In genomic region chr2:73823916-73824523, GRCh38 we compare ENCODE assay signal across 8 cellular contexts. TPM values are rescaled to one million over a fixed set of nuclear protein-coding genes. Genes with fewer than 3 reads are reported as not detected.
A peak's percentile ranks its signal among the peaks of the same experiment; 100 is the strongest.
DNase-seq lines count a peak whose midpoint lies in the region; ATAC-seq, FAIRE-seq and TF ChIP-seq lines count a peak whose summit lies in the region.

No MANE protein-coding gene starts in this region.

- H3K9me3 ChIP-seq in endothelial cell of umbilical vein (replicated peaks; ENCODE audit: control insufficient read depth, insufficient read depth, low read length), result no peaks in the 10 kb centered on the region

- POLR2A ChIA-PET in endothelial cell of umbilical vein (lab: Charles Lee), result no interaction called here

- H3K27me3 Mint-ChIP-seq in nephron progenitor cell (ENCODE audit: low read depth, poor library complexity), result peaks cover 67% of the 10 kb centered on the region

- intact Hi-C loops in endothelial cell of umbilical vein (cut with micrococcal nuclease), result loop anchor here (1.0 to 10.0 kb wide), 5 partner anchors 323 to 571 kb away; partner anchors contain the start of gene BOLA3

- H3K27ac ChIP-seq in endothelial cell of umbilical vein (ENCODE audit: insufficient read depth, low read depth, low read length), result no peak overlapping the region

- no peak overlapping the region for H3K4me3 Mint-ChIP-seq in nephron progenitor cell

- H3K4me1 Mint-ChIP-seq in nephron progenitor cell, result peaks cover 10% of the 10 kb centered on the region

- H3K9ac ChIP-seq in endothelial cell of umbilical vein (replicated peaks; ENCODE audit: extremely low read depth, insufficient read depth, low read length), result no peak overlapping the region

- no peak overlapping the region for H3K4me2 ChIP-seq in endothelial cell of umbilical vein (ENCODE audit: insufficient read depth, low read length)

- no peaks in the 10 kb centered on the region for H3K79me2 ChIP-seq in endothelial cell of umbilical vein (ENCODE audit: control insufficient read depth, insufficient read depth, low read length)

- no peaks in the 10 kb centered on the region for H3K36me3 ChIP-seq in endothelial cell of umbilical vein (ENCODE audit: control insufficient read depth in 2 of 2, extremely low read depth in 1 of 2, insufficient read depth in 2 of 2, low read length in 2 of 2)

- no peak overlapping the region for H2AFZ ChIP-seq in endothelial cell of umbilical vein (ENCODE audit: low read depth, low read length)

- ATAC-seq in GM19351 (IDR thresholded peaks at IDR 0.05; ENCODE audit: unreplicated experiment), result no peak
- ATAC-seq in GM21619 (IDR thresholded peaks at IDR 0.05; ENCODE audit: unreplicated experiment), result no peak

- TF ChIP-seq CTCF in endothelial cell of umbilical vein (IDR thresholded peaks at IDR 0.05; ENCODE audit: extremely low read depth in 1 of 2, insufficient read depth in 1 of 2, low read depth in 1 of 2, low read length in 2 of 2), result peak; percentile 60 to 76
- peak; percentile 78 for TF ChIP-seq CTCF in nephron progenitor cell (IDR thresholded peaks at IDR 0.05)

- H3K27me3 ChIP-seq in endothelial cell of umbilical vein (ENCODE audit: control insufficient read depth in 2 of 2, insufficient read depth in 2 of 2, low read length in 2 of 2), result peaks cover 14 to 26% of the 10 kb centered on the region in 2 experiments

- H3K4me3 ChIP-seq in endothelial cell of umbilical vein (replicated peaks in 1 of 3; ENCODE audit: insufficient read depth in 1 of 3, low read depth in 1 of 3, low read length in 3 of 3), result no peak overlapping the region

- no peak overlapping the region for H3K27ac Mint-ChIP-seq in nephron progenitor cell

- CTCF ChIA-PET in endothelial cell of umbilical vein (lab: Charles Lee), result interaction anchor here (0.6 to 5.7 kb wide), 34 partner anchors 9 to 708 kb away, joined by 3 to 180 read pairs (median 3); partner anchors contain the start of genes BOLA3, INO80B and MOB1A

- no TSS peak for BruUV-seq in endothelial cell of umbilical vein (replicated peaks; lab: Mats Ljungman, UMichigan)

- dilution Hi-C loops in endothelial cell of umbilical vein (cut with MboI; ENCODE audit: extremely low pct_ligation_motif_present, low sequenced_read_pairs), result no loop called here

- H3K36me3 Mint-ChIP-seq in nephron progenitor cell (ENCODE audit: low read depth), result no peaks in the 10 kb centered on the region

- peak; percentile 56 for DNase-seq in stimulated activated CD4-positive, alpha-beta T cell treated with anti-CD3 and anti-CD28 coated beads, Interleukin-4, amount 100 ng/mL, for 24 hours
- DNase-seq in stimulated activated CD4-positive, alpha-beta T cell treated with anti-CD3 and anti-CD28 coated beads, Interleukin-4, amount 100 ng/mL, for 1 hour, result no peak
- DNase-seq in NCI-H1105 (lab: John Stamatoyannopoulos, UW) (peak; percentile 52), SIG-M5 treated with dmso at 0.1 percent for 504 hours (lab: John Stamatoyannopoulos, UW; ENCODE audit: unreplicated experiment) (peak; percentile 77), endothelial cell of umbilical vein (ENCODE audit: low read depth, low spot score) (peak; percentile 81), nephron progenitor cell (peak; percentile 22)

- peaks cover 8% of the 10 kb centered on the region for H3K4me1 ChIP-seq in endothelial cell of umbilical vein (ENCODE audit: control insufficient read depth, extremely low read depth, insufficient read depth, low read length)

- no peak for FAIRE-seq in endothelial cell of umbilical vein (lab: Jason Lieb, UNC)

- H4K20me1 ChIP-seq in endothelial cell of umbilical vein (replicated peaks; ENCODE audit: control insufficient read depth, extremely low read depth, insufficient read depth, low read length), result no peaks in the 10 kb centered on the region

- H3K9me3 Mint-ChIP-seq in nephron progenitor cell, result peaks cover 6% of the 10 kb centered on the region

- no peak for TF ChIP-seq POLR2A in endothelial cell of umbilical vein (IDR thresholded peaks at IDR 0.05; ENCODE audit: low read depth, low read length)

- H3K9me1 ChIP-seq in endothelial cell of umbilical vein (replicated peaks; ENCODE audit: control insufficient read depth, extremely low read depth, insufficient read depth, low read length), result no peaks in the 10 kb centered on the region

TF ChIP-seq in endothelial cell of umbilical vein, 7 proteins besides CTCF, POLR2A, EP300 and RAD21:
- TF ChIP-seq POLR2AphosphoS5 (IDR thresholded peaks at IDR 0.05; ENCODE audit: insufficient read depth, low read depth, low read length), result no peak
- TF ChIP-seq MAX (IDR thresholded peaks at IDR 0.05; ENCODE audit: insufficient read depth, insufficient read length), result no peak
- TF ChIP-seq MYC (IDR thresholded peaks at IDR 0.05; ENCODE audit: low read depth, low read length), result no peak
- no peak for TF ChIP-seq FOS (IDR thresholded peaks at IDR 0.05; ENCODE audit: borderline replicate concordance, insufficient read depth, low read length)
- TF ChIP-seq JUN (IDR thresholded peaks at IDR 0.05; ENCODE audit: borderline replicate concordance, insufficient read depth, insufficient read length, low read depth), result no peak
- no peak for TF ChIP-seq EZH2 (IDR thresholded peaks at IDR 0.05; ENCODE audit: borderline replicate concordance, low read depth, low read length, severe bottlenecking)
- no peak for TF ChIP-seq GATA2 (IDR thresholded peaks at IDR 0.05; ENCODE audit: insufficient read depth, insufficient read length, low read depth, low read length)

RNA-seq across cellular contexts. Expression of gene STAMBP, which starts 4.7 kb away (rescaled TPM):
- total RNA-seq in endothelial cell of umbilical vein, result 19.8 and 21.3 TPM in 2 replicates
- polyA plus RNA-seq in endothelial cell of umbilical vein, result 18.0 and 19.0 TPM in 2 replicates
- 23.0 and 23.6 TPM in 2 replicates for polyA plus RNA-seq in endothelial cell of umbilical vein (2011; cell fraction: cytosol; rRNA removed)
- 23.7 and 25.7 TPM in 2 replicates for polyA plus RNA-seq in endothelial cell of umbilical vein (2011; cell fraction: nucleus; rRNA removed)
- 23.8 and 24.7 TPM in 2 replicates for polyA plus RNA-seq in endothelial cell of umbilical vein (2012)
- 24.3 and 26.9 TPM in 2 replicates for polyA minus RNA-seq in endothelial cell of umbilical vein
- 24.8 TPM for polyA minus RNA-seq in endothelial cell of umbilical vein (2011; cell fraction: cytosol; rRNA and poly(A)+ RNA removed)
- polyA minus RNA-seq in endothelial cell of umbilical vein (2011; cell fraction: nucleus; rRNA and poly(A)+ RNA removed), result 12.2 and 13.2 TPM in 2 replicates

RNA-seq across cellular contexts. Expression of gene C2orf78, which starts 40.0 kb away (rescaled TPM):
- not detected in 2 replicates for total RNA-seq in endothelial cell of umbilical vein
- polyA plus RNA-seq in endothelial cell of umbilical vein, result not detected in 2 replicates
- polyA plus RNA-seq in endothelial cell of umbilical vein (2011; cell fraction: cytosol; rRNA removed), result not detected in 2 replicates
- not detected in 2 replicates for polyA plus RNA-seq in endothelial cell of umbilical vein (2011; cell fraction: nucleus; rRNA removed)
- not detected in 2 replicates for polyA plus RNA-seq in endothelial cell of umbilical vein (2012)
- not detected in 2 replicates for polyA minus RNA-seq in endothelial cell of umbilical vein
- not detected for polyA minus RNA-seq in endothelial cell of umbilical vein (2011; cell fraction: cytosol; rRNA and poly(A)+ RNA removed)
- not detected in 2 replicates for polyA minus RNA-seq in endothelial cell of umbilical vein (2011; cell fraction: nucleus; rRNA and poly(A)+ RNA removed)

RNA-seq across cellular contexts. Expression of gene DUSP11, which starts 44.1 kb away (rescaled TPM):
- total RNA-seq in endothelial cell of umbilical vein, result 25.3 and 27.0 TPM in 2 replicates
- polyA plus RNA-seq in endothelial cell of umbilical vein, result 18.4 and 18.6 TPM in 2 replicates
- polyA plus RNA-seq in endothelial cell of umbilical vein (2011; cell fraction: cytosol; rRNA removed), result 27.1 and 29.7 TPM in 2 replicates
- polyA plus RNA-seq in endothelial cell of umbilical vein (2011; cell fraction: nucleus; rRNA removed), result 17.3 and 19.4 TPM in 2 replicates
- polyA plus RNA-seq in endothelial cell of umbilical vein (2012), result 23.9 and 28.3 TPM in 2 replicates
- 9.4 and 11.7 TPM in 2 replicates for polyA minus RNA-seq in endothelial cell of umbilical vein
- polyA minus RNA-seq in endothelial cell of umbilical vein (2011; cell fraction: cytosol; rRNA and poly(A)+ RNA removed), result 9.5 TPM
- 24.3 and 26.5 TPM in 2 replicates for polyA minus RNA-seq in endothelial cell of umbilical vein (2011; cell fraction: nucleus; rRNA and poly(A)+ RNA removed)
